Comparison of ENCODE assay signal across 8 cellular contexts in genomic region chr9:95724253-95724991, GRCh38.
A peak's percentile ranks its signal among the peaks of the same experiment; 100 is the strongest.
DNase-seq lines count a peak whose midpoint lies in the region; ATAC-seq and TF ChIP-seq lines count a peak whose summit lies in the region.

No MANE protein-coding gene starts in this region.

- H3K4me2 ChIP-seq in smooth muscle cell, result peak overlapping the region; percentile 40

- H3K36me3 ChIP-seq in smooth muscle cell (ENCODE audit: low read depth) (no peaks in the 10 kb centered on the region), left lung (no peaks in the 10 kb centered on the region)

- H3K4me3 ChIP-seq in smooth muscle cell (peak overlapping the region; percentile 10), left lung (no peak overlapping the region)

- H3K4me1 ChIP-seq in smooth muscle cell (ENCODE audit: low read depth) (no peaks in the 10 kb centered on the region), left lung (no peaks in the 10 kb centered on the region)

- DNase-seq in activated CD8-positive, alpha-beta memory T cell treated with anti-CD3 and anti-CD28 coated beads for 1 hour (ENCODE audit: extremely low read depth in 1 of 2, low read depth in 1 of 2), result peak; percentile 21 to 23
- no peak for DNase-seq in smooth muscle cell (lab: John Stamatoyannopoulos, UW; ENCODE audit: unreplicated experiment)
- DNase-seq in left lung, result no peak
- no peak for DNase-seq in D341Med (ENCODE audit: low spot score)
- DNase-seq in epidermal melanocyte (ENCODE audit: insufficient read length, low spot score), result no peak
- DNase-seq in mucosa of gallbladder (ENCODE audit: low spot score), result no peak

- H3K27ac ChIP-seq in smooth muscle cell (ENCODE audit: low read depth) (no peak overlapping the region), left lung (no peak overlapping the region)

- H3K9ac ChIP-seq in smooth muscle cell (ENCODE audit: low read depth), result no peak overlapping the region

- H3K79me2 ChIP-seq in smooth muscle cell (ENCODE audit: low read depth), result no peaks in the 10 kb centered on the region

- peak overlapping the region; percentile 61 for H2AFZ ChIP-seq in smooth muscle cell (ENCODE audit: low read depth)

- H3K27me3 ChIP-seq in smooth muscle cell (ENCODE audit: low read depth), result no peaks in the 10 kb centered on the region
- no peaks in the 10 kb centered on the region for H3K27me3 ChIP-seq in left lung

- H3K9me3 ChIP-seq in smooth muscle cell (replicated peaks; ENCODE audit: low read depth) (no peaks in the 10 kb centered on the region), left lung (no peaks in the 10 kb centered on the region)

- intact Hi-C loops in left lung (cut with DNase I), result loop anchor here in 1 of 2 donors (10.0 kb wide), 1 partner anchor 490 kb away; no protein-coding TSS in a partner anchor

- H4K20me1 ChIP-seq in smooth muscle cell (ENCODE audit: low read depth), result no peaks in the 10 kb centered on the region

- no peaks in the 10 kb centered on the region for H3F3A ChIP-seq in smooth muscle cell (ENCODE audit: low read depth)

- 34% methylated on average over 7 of the region's 7 CpGs for WGBS in smooth muscle cell (ENCODE audit: low lambda C conversion rate)

- TF ChIP-seq CTCF in smooth muscle cell (IDR thresholded peaks at IDR 0.05; ENCODE audit: borderline replicate concordance, insufficient read depth, poor library complexity, severe bottlenecking), result no peak
- no peak for TF ChIP-seq CTCF in left lung (IDR thresholded peaks at IDR 0.05)

- ATAC-seq in GM19468 (IDR thresholded peaks at IDR 0.05; ENCODE audit: extremely low read depth, unreplicated experiment) (peak; percentile 82), HG03469 (IDR thresholded peaks at IDR 0.05; ENCODE audit: unreplicated experiment) (peak; percentile 94), left lung (no peak)

Comparison
In these comparisons a context has a peak if more than half of its experiments do, and no peak if none do; other contexts are left out.
1. DNase-seq: peak in activated CD8-positive, alpha-beta memory T cell treated with anti-CD3 and anti-CD28 coated beads for 1 hour (2 of 2); none in smooth muscle cell (single experiment), left lung (0 of 2), D341Med (single experiment), epidermal melanocyte (single experiment) and mucosa of gallbladder (single experiment).